Comparison of ENCODE assay signal across 14 cellular contexts in the genomic region with DNA sequence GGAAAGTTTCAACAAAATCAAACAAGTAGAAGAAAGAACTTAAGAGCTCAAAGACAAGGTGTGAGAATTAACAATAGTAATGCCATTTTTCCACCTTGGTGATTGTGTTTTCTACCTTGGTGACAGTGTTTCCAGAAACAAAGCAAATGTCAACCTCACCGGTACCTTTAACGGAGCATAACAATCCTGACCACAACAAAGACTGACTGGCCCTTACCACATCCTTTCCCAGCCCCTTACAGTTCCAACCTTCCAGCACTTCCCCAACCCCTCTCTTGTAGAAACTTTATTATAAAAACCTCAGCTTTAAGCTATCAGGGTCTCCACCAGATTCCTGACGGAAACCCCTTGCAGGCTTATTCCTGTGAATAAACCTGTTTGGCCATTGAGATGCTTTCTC. TPM values are rescaled to one million over a fixed set of nuclear protein-coding genes. Genes with fewer than 3 reads are reported as not detected.
DNase-seq lines count a peak whose midpoint lies in the region; ATAC-seq lines count a peak whose summit lies in the region.
"Had no signal": no experiment of that assay in that cellular context is flagged by ENCODE, and none has a peak within 500 bp of the region (broad histone marks: within the 10 kb centered on the region; RNA-seq: fewer than 3 reads in every experiment).

No MANE protein-coding gene starts in this region.

- H3K4me1 Mint-ChIP-seq in activated CD8-positive, alpha-beta memory T cell treated with anti-CD3 and anti-CD28 coated beads, Interleukin-2, amount 10 ng/mL, durations not matched to agents 7 days and 5 days, result peaks cover 24% of the 10 kb centered on the region
- H3K4me1 Mint-ChIP-seq in activated CD4-positive, alpha-beta memory T cell treated with anti-CD3 and anti-CD28 coated beads for 36 hours (ENCODE audit: low read depth), result peaks cover 32% of the 10 kb centered on the region

- peak; percentile 53 for ATAC-seq in activated CD8-positive, alpha-beta memory T cell treated with anti-CD3 and anti-CD28 coated beads, Interleukin-2, amount 10 ng/mL, durations not matched to agents 7 days and 5 days
- ATAC-seq in HG03159 (IDR thresholded peaks at IDR 0.05; ENCODE audit: unreplicated experiment), result peak; percentile 74
- ATAC-seq in stimulated activated naive CD8-positive, alpha-beta T cell treated with anti-CD3 and anti-CD28 coated beads, Interleukin-15, Interleukin-2, amounts not matched to agents 100 U/mL and 50 U/mL, for 24 hours, result peak; percentile 85
- no peak for ATAC-seq in activated CD4-positive, CD25-positive, alpha-beta regulatory T cell treated with anti-CD3 and anti-CD28 coated beads, Interleukin-2, amount 50 U/mL, for 24 hours
- ATAC-seq: A549 had no signal

- DNase-seq in activated CD8-positive, alpha-beta memory T cell treated with anti-CD3 and anti-CD28 coated beads, Interleukin-2, amount 10 ng/mL, durations not matched to agents 7 days and 5 days, result peak; percentile 49
- DNase-seq in activated CD8-positive, alpha-beta memory T cell treated with anti-CD3 and anti-CD28 coated beads, Interleukin-2, amount 50 U/mL, for 48 hours, result no peak
- DNase-seq in activated CD4-positive, alpha-beta memory T cell treated with anti-CD3 and anti-CD28 coated beads for 36 hours, result peak; percentile 43
- peak; percentile 27 for DNase-seq in stimulated activated naive CD8-positive, alpha-beta T cell treated with anti-CD3 and anti-CD28 coated beads, Interleukin-15, Interleukin-2, amounts not matched to agents 100 U/mL and 50 U/mL, for 24 hours
- DNase-seq in NCI-H345 treated with DMSO at 0.1 percent for 48 hours (lab: John Stamatoyannopoulos, UW; ENCODE audit: unreplicated experiment) (no peak), foreskin melanocyte (no peak)
- DNase-seq: DMS79, NCI-H1092 treated with DMSO at 0.1 percent for 48 hours, NCI-H510A had no signal

- CTCF ChIA-PET in activated CD8-positive, alpha-beta memory T cell treated with anti-CD3 and anti-CD28 coated beads, Interleukin-2, amount 10 ng/mL, durations not matched to agents 7 days and 5 days (lab: Charles Lee), result no interaction called here
- CTCF ChIA-PET in activated CD4-positive, alpha-beta memory T cell treated with anti-CD3 and anti-CD28 coated beads for 36 hours (lab: Charles Lee), result interaction anchor here (1.3 kb wide), 2 partner anchors 16 to 110 kb away, joined by 3 read pairs; a partner anchor contains a TSS

- H3K27ac Mint-ChIP-seq in activated CD8-positive, alpha-beta memory T cell treated with anti-CD3 and anti-CD28 coated beads, Interleukin-2, amount 10 ng/mL, durations not matched to agents 7 days and 5 days, result no peak overlapping the region
- H3K27ac Mint-ChIP-seq in activated CD4-positive, alpha-beta memory T cell treated with anti-CD3 and anti-CD28 coated beads for 36 hours, result no peak overlapping the region
- H3K27ac Mint-ChIP-seq: neural progenitor cell, type B pancreatic cell had no signal

- no peak overlapping the region for H3K4me3 Mint-ChIP-seq in activated CD8-positive, alpha-beta memory T cell treated with anti-CD3 and anti-CD28 coated beads, Interleukin-2, amount 10 ng/mL, durations not matched to agents 7 days and 5 days
- no peak overlapping the region for H3K4me3 Mint-ChIP-seq in activated CD4-positive, alpha-beta memory T cell treated with anti-CD3 and anti-CD28 coated beads for 36 hours
- H3K4me3 Mint-ChIP-seq: neural progenitor cell, type B pancreatic cell had no signal

- H3K36me3 Mint-ChIP-seq in activated CD8-positive, alpha-beta memory T cell treated with anti-CD3 and anti-CD28 coated beads, Interleukin-2, amount 10 ng/mL, durations not matched to agents 7 days and 5 days, result peaks cover 3% of the 10 kb centered on the region
- no peaks in the 10 kb centered on the region for H3K36me3 Mint-ChIP-seq in activated CD4-positive, alpha-beta memory T cell treated with anti-CD3 and anti-CD28 coated beads for 36 hours
- H3K36me3 Mint-ChIP-seq: neural progenitor cell, type B pancreatic cell had no signal

- POLR2A ChIA-PET in activated CD4-positive, alpha-beta memory T cell treated with anti-CD3 and anti-CD28 coated beads for 36 hours (lab: Charles Lee), result no interaction called here

- intact Hi-C loops in activated CD4-positive, alpha-beta memory T cell treated with anti-CD3 and anti-CD28 coated beads for 36 hours (cut with micrococcal nuclease), result no loop called here

- no peaks in the 10 kb centered on the region for H3K9me3 Mint-ChIP-seq in activated CD8-positive, alpha-beta memory T cell treated with anti-CD3 and anti-CD28 coated beads, Interleukin-2, amount 10 ng/mL, durations not matched to agents 7 days and 5 days (ENCODE audit: low read depth)
- H3K9me3 Mint-ChIP-seq in activated CD4-positive, alpha-beta memory T cell treated with anti-CD3 and anti-CD28 coated beads for 36 hours, result peaks cover 17% of the 10 kb centered on the region

- H3K27me3 Mint-ChIP-seq in activated CD8-positive, alpha-beta memory T cell treated with anti-CD3 and anti-CD28 coated beads, Interleukin-2, amount 10 ng/mL, durations not matched to agents 7 days and 5 days, result peaks cover 4% of the 10 kb centered on the region
- H3K27me3 Mint-ChIP-seq in activated CD4-positive, alpha-beta memory T cell treated with anti-CD3 and anti-CD28 coated beads for 36 hours, result no peaks in the 10 kb centered on the region

RNA-seq across cellular contexts. Expression of a gene that starts 16.7 kb away (rescaled TPM):
- not detected for total RNA-seq in activated CD8-positive, alpha-beta memory T cell treated with anti-CD3 and anti-CD28 coated beads, Interleukin-2, amount 10 ng/mL, durations not matched to agents 7 days and 5 days
- total RNA-seq in activated CD4-positive, alpha-beta memory T cell treated with anti-CD3 and anti-CD28 coated beads for 36 hours, result not detected

RNA-seq across cellular contexts. Expression of a gene that starts 20.4 kb away (rescaled TPM):
- total RNA-seq in activated CD8-positive, alpha-beta memory T cell treated with anti-CD3 and anti-CD28 coated beads, Interleukin-2, amount 10 ng/mL, durations not matched to agents 7 days and 5 days, result under 1 TPM; 0.21 to 0.64 TPM
- total RNA-seq in activated CD4-positive, alpha-beta memory T cell treated with anti-CD3 and anti-CD28 coated beads for 36 hours, result 1 to 10 TPM; 1.8 to 1.9 TPM

Comparison
In these comparisons a context has a peak if more than half of its experiments do, and no peak if none do; other contexts are left out.
1. DNase-seq: peak in activated CD8-positive, alpha-beta memory T cell treated with anti-CD3 and anti-CD28 coated beads, Interleukin-2, amount 10 ng/mL, durations not matched to agents 7 days and 5 days (single experiment), activated CD4-positive, alpha-beta memory T cell treated with anti-CD3 and anti-CD28 coated beads for 36 hours (single experiment) and stimulated activated naive CD8-positive, alpha-beta T cell treated with anti-CD3 and anti-CD28 coated beads, Interleukin-15, Interleukin-2, amounts not matched to agents 100 U/mL and 50 U/mL, for 24 hours (single experiment); none in activated CD8-positive, alpha-beta memory T cell treated with anti-CD3 and anti-CD28 coated beads, Interleukin-2, amount 50 U/mL, for 48 hours (single experiment), NCI-H345 treated with DMSO at 0.1 percent for 48 hours (single experiment) and foreskin melanocyte (single experiment).
2. ATAC-seq: peak in activated CD8-positive, alpha-beta memory T cell treated with anti-CD3 and anti-CD28 coated beads, Interleukin-2, amount 10 ng/mL, durations not matched to agents 7 days and 5 days (single experiment), HG03159 (single experiment) and stimulated activated naive CD8-positive, alpha-beta T cell treated with anti-CD3 and anti-CD28 coated beads, Interleukin-15, Interleukin-2, amounts not matched to agents 100 U/mL and 50 U/mL, for 24 hours (single experiment); none in activated CD4-positive, CD25-positive, alpha-beta regulatory T cell treated with anti-CD3 and anti-CD28 coated beads, Interleukin-2, amount 50 U/mL, for 24 hours (0 of 2).